Comparison of ENCODE assay signal across 25 cellular contexts in genomic region chr6:100892693-100893092, GRCh38. TPM values are rescaled to one million over a fixed set of nuclear protein-coding genes. Genes with fewer than 3 reads are reported as not detected.
DNase-seq lines count a peak whose midpoint lies in the region; FAIRE-seq and TF ChIP-seq lines count a peak whose summit lies in the region.
"Had no signal": no experiment of that assay in that cellular context is flagged by ENCODE, and none has a peak within 500 bp of the region (broad histone marks: within the 10 kb centered on the region; RNA-seq: fewer than 3 reads in every experiment).

No MANE protein-coding gene starts in this region.

- H3K4me1 ChIP-seq in BE2C (no peaks in the 10 kb centered on the region), HUES48 (ENCODE audit: control insufficient read depth, insufficient read depth, low read length) (peaks cover 19% of the 10 kb centered on the region), H1 (replicated peaks in 1 of 4; ENCODE audit: control insufficient read depth in 3 of 4, insufficient read depth in 4 of 4, low read length in 3 of 4) (peaks cover 0 to 9% (median 2%) of the 10 kb centered on the region in 4 experiments; a peak in 4 of 7 replicates), mesenchymal stem cell (ENCODE audit: control insufficient read depth, insufficient read depth, low read depth, low read length) (peaks cover 2% of the 10 kb centered on the region), small intestine (ENCODE audit: control insufficient read depth in 2 of 2, insufficient read depth in 1 of 2, low read depth in 1 of 2, low read length in 1 of 2) (no peaks in the 10 kb centered on the region)
- H3K4me1 ChIP-seq: esophagus muscularis mucosa, left lung, right lobe of liver, SJSA1 had no signal

- TF ChIP-seq POLR2A in H1 (IDR thresholded peaks at IDR 0.05; ENCODE audit: control extremely low read depth in 1 of 2, low read depth in 2 of 2, low read length in 2 of 2): no peak

- H3K9me3 Mint-ChIP-seq in immature natural killer cell: no peaks in the 10 kb centered on the region
- H3K9me3 Mint-ChIP-seq: nephron had no signal

- no peaks in the 10 kb centered on the region for H3K27me3 ChIP-seq in BE2C
- H3K27me3 ChIP-seq in HUES48 (ENCODE audit: control insufficient read depth, insufficient read depth, low read length): no peaks in the 10 kb centered on the region
- H3K27me3 ChIP-seq in H1 (replicated peaks in 1 of 4; ENCODE audit: control insufficient read depth in 3 of 4, extremely low read depth in 1 of 4, insufficient read depth in 3 of 4, low read length in 3 of 4): no peaks in the 10 kb centered on the region
- no peaks in the 10 kb centered on the region for H3K27me3 ChIP-seq in mesenchymal stem cell (ENCODE audit: control insufficient read depth in 1 of 2, insufficient read depth in 1 of 2, low read length in 2 of 2)
- no peaks in the 10 kb centered on the region for H3K27me3 ChIP-seq in small intestine (ENCODE audit: control insufficient read depth in 2 of 2, insufficient read depth in 2 of 2, low read length in 2 of 2)
- H3K27me3 ChIP-seq: brain microvascular endothelial cell, esophagus muscularis mucosa, left lung, right lobe of liver, SJSA1 had no signal

- H2BK120ac ChIP-seq in H1 (replicated peaks; ENCODE audit: low read depth, low read length) (no peak overlapping the region), mesenchymal stem cell (ENCODE audit: low read depth, low read length) (no peak overlapping the region)

- H3K27me3 Mint-ChIP-seq in immature natural killer cell (ENCODE audit: low read depth in 3 of 3): peaks cover 0 to 3% (median 0%) of the 10 kb centered on the region in 3 donors
- H3K27me3 Mint-ChIP-seq: T-helper 17 cell had no signal

- no peaks in the 10 kb centered on the region for H4K20me1 ChIP-seq in H1 (replicated peaks in 1 of 2; ENCODE audit: control insufficient read depth in 1 of 2, insufficient read depth in 2 of 2, low read length in 2 of 2)

- no peaks in the 10 kb centered on the region for H3K36me3 ChIP-seq in BE2C
- H3K36me3 ChIP-seq in HUES48 (ENCODE audit: control insufficient read depth, insufficient read depth, low read length): no peaks in the 10 kb centered on the region
- no peaks in the 10 kb centered on the region; a peak in 1 of 8 replicates for H3K36me3 ChIP-seq in H1 (ENCODE audit: control insufficient read depth in 2 of 4, insufficient read depth in 4 of 4, low read length in 3 of 4)
- no peaks in the 10 kb centered on the region for H3K36me3 ChIP-seq in mesenchymal stem cell (ENCODE audit: control insufficient read depth in 1 of 2, insufficient read depth in 2 of 2, low read depth in 1 of 2, low read length in 2 of 2)
- H3K36me3 ChIP-seq in small intestine (ENCODE audit: control insufficient read depth in 2 of 2, insufficient read depth in 2 of 2, low read length in 2 of 2): no peaks in the 10 kb centered on the region
- H3K36me3 ChIP-seq: brain microvascular endothelial cell, esophagus muscularis mucosa, left lung, right lobe of liver, SJSA1 had no signal

- H2AK5ac ChIP-seq in H1 (ENCODE audit: low read depth, low read length): no peak overlapping the region
- no peak overlapping the region for H2AK5ac ChIP-seq in mesenchymal stem cell (ENCODE audit: low read length, severe bottlenecking)

- no peak overlapping the region; the same call in 1 of the 2 replicates for H2BK12ac ChIP-seq in H1 (ENCODE audit: low read depth, low read length)
- H2BK12ac ChIP-seq in mesenchymal stem cell (ENCODE audit: low read length in 2 of 2): no peak overlapping the region

- H3K27ac Mint-ChIP-seq in immature natural killer cell: no peak overlapping the region
- H3K27ac Mint-ChIP-seq: CD4-positive, alpha-beta memory T cell; nephron; T-helper 17 cell had no signal

- peak overlapping the region; percentile 80; the same call in 1 of the 2 replicates for H2BK20ac ChIP-seq in H1 (ENCODE audit: low read length)

- H3K4me3 Mint-ChIP-seq in immature natural killer cell: no peak overlapping the region
- H3K4me3 Mint-ChIP-seq: CD4-positive, alpha-beta memory T cell; nephron; T-helper 17 cell had no signal

- 29% methylated on average over 3 of the region's 3 CpGs; no CpG with 5 or more reads in 1 of the 2 experiments for WGBS in H1 (ENCODE audit: extremely low coverage in 1 of 2, insufficient coverage in 1 of 2, insufficient read length in 1 of 2, insufficient replicate concordance in 2 of 2, low coverage in 1 of 2, low lambda C conversion rate in 2 of 2, missing lambda C conversion rate in 1 of 2), 2 experiments
- 73% methylated on average over 2 of the region's 3 CpGs for WGBS in mesenchymal stem cell
- WGBS in small intestine, 3 donors: 71 to 94% (median 86%) methylated on average over 3 of the region's 3 CpGs

- H3K9me3 ChIP-seq in BE2C (no peaks in the 10 kb centered on the region), HUES48 (ENCODE audit: control insufficient read depth, insufficient read depth, low read length) (peaks cover 13% of the 10 kb centered on the region), H1 (ENCODE audit: insufficient read depth in 2 of 2, low read depth in 1 of 2, low read length in 1 of 2) (peaks cover 4% of the 10 kb centered on the region in 2 experiments; a peak in 3 of 4 replicates), mesenchymal stem cell (ENCODE audit: control insufficient read depth, low read length) (no peaks in the 10 kb centered on the region), small intestine (ENCODE audit: control insufficient read depth, low read depth) (no peaks in the 10 kb centered on the region)
- H3K9me3 ChIP-seq: esophagus muscularis mucosa, right lobe of liver, SJSA1 had no signal

- CTCF ChIA-PET in H1 (lab: Charles Lee; ENCODE audit: partially characterized antibody): no interaction called here

- H2AFZ ChIP-seq in H1 (ENCODE audit: low read length): no peak overlapping the region
- no peak overlapping the region for H2AFZ ChIP-seq in mesenchymal stem cell (ENCODE audit: low read depth, low read length)

- no peak overlapping the region for H2BK15ac ChIP-seq in H1 (ENCODE audit: low read length)
- H2BK15ac ChIP-seq in mesenchymal stem cell (ENCODE audit: low read depth, poor library complexity, severe bottlenecking): no peak overlapping the region

- H3K4me2 ChIP-seq in H1 (ENCODE audit: insufficient read depth in 1 of 2, low read depth in 2 of 2, low read length in 2 of 2) (peak overlapping the region; percentile 46 to 53), mesenchymal stem cell (ENCODE audit: low read length, poor library complexity, severe bottlenecking) (no peak overlapping the region)

- H3K79me1 ChIP-seq in H1 (ENCODE audit: low read depth, low read length) (no peaks in the 10 kb centered on the region), mesenchymal stem cell (replicated peaks; ENCODE audit: low read length, poor library complexity, severe bottlenecking) (no peaks in the 10 kb centered on the region)

- H3K79me2 ChIP-seq in H1 (ENCODE audit: control insufficient read depth in 1 of 2, insufficient read depth in 2 of 2, low read length in 2 of 2): no peaks in the 10 kb centered on the region

- H2BK5ac ChIP-seq in H1 (ENCODE audit: low read depth, low read length): peak overlapping the region; percentile 80; the same call in 1 of the 2 replicates
- no peak overlapping the region for H2BK5ac ChIP-seq in mesenchymal stem cell (ENCODE audit: low read depth, low read length, poor library complexity, severe bottlenecking)

- TF ChIP-seq EP300 in H1 (IDR thresholded peaks at IDR 0.05; ENCODE audit: borderline replicate concordance in 1 of 2, low read depth in 2 of 2, low read length in 2 of 2): no peak

- POLR2A ChIA-PET in H1 (lab: Charles Lee; ENCODE audit: partially characterized antibody): interaction anchor here (1.3 to 1.4 kb wide), 2 partner anchors 12 to 13 kb away, joined by 6 to 7 read pairs; partner anchors contain the start of gene ASCC3

- H4K8ac ChIP-seq in H1 (ENCODE audit: extremely low read depth, insufficient read depth, low read length) (no peak overlapping the region), mesenchymal stem cell (ENCODE audit: low read length) (no peak overlapping the region)

- H3K4me1 Mint-ChIP-seq in immature natural killer cell: no peaks in the 10 kb centered on the region
- H3K4me1 Mint-ChIP-seq: CD4-positive, alpha-beta memory T cell; nephron; T-helper 17 cell had no signal

- FAIRE-seq in H1 (lab: Jason Lieb, UNC): no peak
- FAIRE-seq in small intestine (lab: Jason Lieb, UNC): no peak
- FAIRE-seq: GM12878 had no signal

- DNase-seq in BE2C: peak; percentile 18
- DNase-seq in H1 (ENCODE audit: low read depth in 1 of 2, low spot score in 2 of 2): peak in 1 of 2 experiments; percentile 61
- no peak for DNase-seq in mesenchymal stem cell
- no peak for DNase-seq in NCI-H226
- no peak for DNase-seq in small intestine
- DNase-seq in HuH-7 (ENCODE audit: low spot score): no peak
- no peak for DNase-seq in immature natural killer cell
- DNase-seq: activated CD8-positive, alpha-beta memory T cell treated with anti-CD3 and anti-CD28 coated beads, Interleukin-2, amount 50 U/mL, for 48 hours; brain microvascular endothelial cell; CD4-positive, alpha-beta memory T cell; DMS153; effector CD8-positive, alpha-beta T cell; midbrain; NCI-H1105; NCI-H2081 treated with DMSO at 0.1 percent for 48 hours; NCI-H524; stimulated activated CD4-positive, alpha-beta T cell treated with anti-CD3 and anti-CD28 coated beads, Interleukin-15, amount 100 ng/mL, for 24 hours; T-helper 17 cell had no signal

- no peak overlapping the region for H3K56ac ChIP-seq in H1 (replicated peaks; ENCODE audit: insufficient read length, low read depth, low read length)

- H3K23ac ChIP-seq in H1 (ENCODE audit: insufficient read length) (no peak overlapping the region), mesenchymal stem cell (ENCODE audit: low read length in 2 of 2) (no peak overlapping the region)

- no peaks in the 10 kb centered on the region for H3K23me2 ChIP-seq in H1 (ENCODE audit: low read depth, low read length)

- no peaks in the 10 kb centered on the region for H3K36me3 Mint-ChIP-seq in immature natural killer cell
- H3K36me3 Mint-ChIP-seq: CD4-positive, alpha-beta memory T cell had no signal

- H3K27ac ChIP-seq in HUES48 (ENCODE audit: low read depth, low read length) (peak overlapping the region; percentile 74), H1 (ENCODE audit: low read depth, low read length) (0 out of 2 replicates have a peak overlapping the region, but pooled peaks have one; percentile 20), mesenchymal stem cell (ENCODE audit: low read length, poor library complexity, severe bottlenecking) (no peak overlapping the region), small intestine (ENCODE audit: low read depth in 1 of 2, low read length in 1 of 2) (no peak overlapping the region)
- H3K27ac ChIP-seq: brain microvascular endothelial cell, esophagus muscularis mucosa, left lung, right lobe of liver, SJSA1 had no signal

- H3K9ac ChIP-seq in HUES48 (ENCODE audit: low read depth, low read length) (no peak overlapping the region), H1 (replicated peaks in 1 of 4; ENCODE audit: extremely low read depth in 1 of 4, low read depth in 3 of 4, low read length in 3 of 4) (no peak overlapping the region), mesenchymal stem cell (ENCODE audit: low read length) (no peak overlapping the region)

- TF ChIP-seq CTCF in BE2C (IDR thresholded peaks at IDR 0.05; ENCODE audit: low read depth, low read length): no peak
- TF ChIP-seq CTCF in H1 (IDR thresholded peaks at IDR 0.05; ENCODE audit: control extremely low read depth in 1 of 3, insufficient read depth in 1 of 3, low read depth in 1 of 3, low read length in 3 of 3): no peak

- 0 out of 2 replicates have a peak overlapping the region, but pooled peaks have one; percentile 72 for H3K18ac ChIP-seq in H1 (ENCODE audit: extremely low read depth, low read length)
- H3K18ac ChIP-seq in mesenchymal stem cell (ENCODE audit: low read depth in 1 of 2, low read length in 2 of 2): peak overlapping the region in 1 of 2 experiments; percentile 18

- peak overlapping the region; percentile 63 for H3K4ac ChIP-seq in H1 (replicated peaks; ENCODE audit: insufficient read length, low read depth, low read length)
- H3K4ac ChIP-seq in mesenchymal stem cell (ENCODE audit: low read depth in 1 of 2, low read length in 2 of 2): no peak overlapping the region

- H3K4me3 ChIP-seq in BE2C (ENCODE audit: low read depth, low read length): no peak overlapping the region
- H3K4me3 ChIP-seq in HUES48 (ENCODE audit: low read depth, low read length): peak overlapping the region; percentile 24
- H3K4me3 ChIP-seq in H1 (ENCODE audit: extremely low read depth in 1 of 4, insufficient read depth in 2 of 4, low read depth in 3 of 4, low read length in 4 of 4): peak overlapping the region in 1 of 4 experiments; percentile 2; a peak in 1 of 8 replicates
- H3K4me3 ChIP-seq in mesenchymal stem cell (ENCODE audit: insufficient read depth in 1 of 2, low read depth in 1 of 2, low read length in 2 of 2): no peak overlapping the region
- H3K4me3 ChIP-seq in small intestine (ENCODE audit: low read depth in 1 of 2, low read length in 2 of 2): no peak overlapping the region
- H3K4me3 ChIP-seq: esophagus muscularis mucosa, GM12878, left lung, right lobe of liver, SJSA1 had no signal

- H3K14ac ChIP-seq in H1 (ENCODE audit: insufficient read length): no peak overlapping the region
- peak overlapping the region in 1 of 2 experiments; percentile 7 for H3K14ac ChIP-seq in mesenchymal stem cell (ENCODE audit: low read length in 2 of 2)

- H4K91ac ChIP-seq in H1 (replicated peaks; ENCODE audit: insufficient read length, low read length) (peak overlapping the region; percentile 87), mesenchymal stem cell (ENCODE audit: low read length) (peak overlapping the region; percentile 1)

- TF ChIP-seq RAD21 in H1 (IDR thresholded peaks at IDR 0.05 in 1 of 2, conservative IDR thresholded peaks at IDR 0.05 in 1 of 2; ENCODE audit: low read depth in 2 of 2, low read length in 2 of 2): no peak

- H4K5ac ChIP-seq in H1 (ENCODE audit: insufficient read length, low read depth, low read length): peak overlapping the region; percentile 74

RNA-seq across cellular contexts. Expression of gene ASCC3, which starts 11.6 kb away (rescaled TPM):
- polyA plus RNA-seq in BE2C (2012; ENCODE audit: insufficient read depth, insufficient read length, low read depth): 13.0 TPM
- total RNA-seq in H1 (2021; fragmentation: NEBNext Ultra II Directional; extraction: Animal tissue kit (Norgen Biotek cat#: 25700)): 73.0 and 77.8 TPM in 2 replicates
- polyA plus RNA-seq in H1 (2011; rRNA removed) (15.5 and 37.5 TPM in 2 replicates), small intestine (10 to 100 TPM in 1 of 3 donors, 1 to 10 TPM in 2; 6.8 to 18.1 (median 9.2) TPM), immature natural killer cell (10 to 100 TPM in 2 of 3 donors, 1 to 10 TPM in 1; 9.3 to 30.9 (median 17.7) TPM)
- 27.9 TPM for polyA plus RNA-seq in H1 (2011; cell fraction: cytosol; rRNA removed)
- polyA plus RNA-seq in H1 (2011; cell fraction: nucleus; rRNA removed): 25.4 TPM
- polyA plus RNA-seq in H1 (2012, experiment 1 of 2): 34.9 to 48.2 TPM (median 38.3 TPM) in 4 replicates
- 2.0 TPM for polyA plus RNA-seq in H1 (2012, experiment 2 of 2)
- polyA plus RNA-seq in H1 (2013, experiment 1 of 2): 30.2 TPM
- 28.4 TPM for polyA plus RNA-seq in H1 (2013, experiment 2 of 2)
- 95.7 and 133 TPM in 2 replicates for polyA minus RNA-seq in H1 (2011; rRNA and poly(A)+ RNA removed)
- polyA minus RNA-seq in H1 (2011; cell fraction: cytosol; rRNA and poly(A)+ RNA removed): 50.1 TPM
- 148 TPM for polyA minus RNA-seq in H1 (2011; cell fraction: nucleus; rRNA and poly(A)+ RNA removed)
- polyA plus RNA-seq in mesenchymal stem cell (2013, experiment 1 of 2): 31.4 TPM
- polyA plus RNA-seq in mesenchymal stem cell (2013, experiment 2 of 2): 31.2 TPM

Comparison
In these comparisons a context has a peak if more than half of its experiments do, and no peak if none do; other contexts are left out.
1. H3K27ac ChIP-seq: peak in HUES48 (single experiment) and H1 (single experiment); none in mesenchymal stem cell (single experiment) and small intestine (0 of 2).